ENCODE assay signal across 1 cellular context in the genomic region with DNA sequence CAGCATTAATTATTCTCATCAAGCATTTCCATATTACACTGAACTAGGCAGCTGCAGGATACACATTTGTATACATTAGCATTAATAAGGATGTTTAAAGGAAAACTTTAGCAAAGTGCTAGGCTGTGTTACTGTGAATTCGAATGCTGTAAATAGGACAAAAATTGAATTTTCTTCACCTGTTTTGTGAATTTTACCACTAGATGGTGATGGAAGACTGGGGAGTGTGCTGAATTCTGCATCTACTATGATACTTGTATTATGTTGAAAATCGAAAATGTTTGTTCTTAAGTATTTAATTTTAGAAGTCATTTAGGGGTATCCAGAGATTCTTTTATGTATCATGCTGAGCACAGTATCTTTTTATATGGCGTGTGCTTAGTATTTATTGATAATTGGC.
TF ChIP-seq lines count a peak whose summit lies in the region.

No MANE protein-coding gene starts in this region.

TF ChIP-seq in K562, 482 proteins besides CTCF, POLR2A, EP300 and RAD21:
- TF ChIP-seq SOX6 (IDR thresholded peaks at IDR 0.05) (no peak), HDAC2 (IDR thresholded peaks at IDR 0.05) (no peak), HMG20B (CRISPR knock-in tag; IDR thresholded peaks at IDR 0.05) (no peak), KAT7 (CRISPR knock-in tag; IDR thresholded peaks at IDR 0.05; ENCODE audit: borderline replicate concordance) (no peak), BHLHE40 (IDR thresholded peaks at IDR 0.05; ENCODE audit: low read length) (no peak)
